In genomic region chr20:21074605-21075336, GRCh38 we compare ENCODE assay signal across 11 cellular contexts. TPM values are rescaled to one million over a fixed set of nuclear protein-coding genes. Genes with fewer than 3 reads are reported as not detected.
DNase-seq lines count a peak whose midpoint lies in the region; ATAC-seq, FAIRE-seq and TF ChIP-seq lines count a peak whose summit lies in the region.
"Had no signal": no experiment of that assay in that cellular context is flagged by ENCODE, and none has a peak within 500 bp of the region (broad histone marks: within the 10 kb centered on the region; RNA-seq: fewer than 3 reads in every experiment).

No MANE protein-coding gene starts in this region.

- 62 to 70% methylated on average over 12 of the region's 12 CpGs for WGBS in pancreas, 2 donors

- no peak for TF ChIP-seq CTCF in Loucy (conservative IDR thresholded peaks at IDR 0.05; ENCODE audit: low read length)
- TF ChIP-seq CTCF in pancreas (IDR thresholded peaks at IDR 0.05): no peak

- H3K9me2 ChIP-seq in Loucy (replicated peaks; ENCODE audit: low read depth, low read length): no peaks in the 10 kb centered on the region

- H3K27me3 ChIP-seq in Loucy (ENCODE audit: insufficient read depth, low read length, poor library complexity, severe bottlenecking) (no peaks in the 10 kb centered on the region), pancreas (no peaks in the 10 kb centered on the region)
- H3K27me3 ChIP-seq: cardiac muscle cell had no signal

- DNase-seq in SHP77 (lab: John Stamatoyannopoulos, UW): peak; percentile 9 to 33
- DNase-seq in SHP77 treated with DMSO at 0.1 percent for 48 hours (lab: John Stamatoyannopoulos, UW): no peak
- DNase-seq in renal cortical epithelial cell (ENCODE audit: low read depth): peak; percentile 66
- no peak for DNase-seq in NCI-H2107 (lab: John Stamatoyannopoulos, UW)
- no peak for DNase-seq in NCI-H187 (lab: John Stamatoyannopoulos, UW)
- no peak for DNase-seq in pancreas
- DNase-seq: kidney glomerular epithelial cell had no signal

- H3K4me1 ChIP-seq in Loucy (ENCODE audit: insufficient read depth, low read length, poor library complexity, severe bottlenecking): peaks cover 29% of the 10 kb centered on the region
- no peaks in the 10 kb centered on the region for H3K4me1 ChIP-seq in pancreas
- H3K4me1 ChIP-seq: A549 had no signal

- no peaks in the 10 kb centered on the region for H3K9me3 ChIP-seq in Loucy (ENCODE audit: insufficient read depth, low read depth, low read length)
- no peaks in the 10 kb centered on the region for H3K9me3 ChIP-seq in pancreas
- H3K9me3 ChIP-seq: A549 had no signal

- H4K20me1 ChIP-seq in Loucy (ENCODE audit: insufficient read depth, low read length, poor library complexity, severe bottlenecking): no peaks in the 10 kb centered on the region

- H2AFZ ChIP-seq in Loucy (ENCODE audit: low read length): no peak overlapping the region

- H3K36me3 ChIP-seq in Loucy (ENCODE audit: insufficient read depth, low read length) (no peaks in the 10 kb centered on the region), pancreas (no peaks in the 10 kb centered on the region)
- H3K36me3 ChIP-seq: cardiac muscle cell had no signal

- H3K4me2 ChIP-seq in Loucy (ENCODE audit: low read depth, low read length, poor library complexity, severe bottlenecking): peak overlapping the region; percentile 48
- H3K4me2 ChIP-seq: A549 had no signal

- H3K4me3 ChIP-seq in Loucy (ENCODE audit: low read length, poor library complexity, severe bottlenecking): no peak overlapping the region
- H3K4me3 ChIP-seq in pancreas: no peak overlapping the region
- H3K4me3 ChIP-seq: A549, cardiac muscle cell had no signal

- H3K9ac ChIP-seq in Loucy (ENCODE audit: low read depth, low read length, poor library complexity, severe bottlenecking): no peak overlapping the region

- H3K27ac ChIP-seq in pancreas: no peak overlapping the region
- H3K27ac ChIP-seq: A549, cardiac muscle cell had no signal

- no peak for FAIRE-seq in pancreas (lab: Jason Lieb, UNC)
- FAIRE-seq: A549 had no signal

- ATAC-seq in HG02678 (IDR thresholded peaks at IDR 0.05; ENCODE audit: unreplicated experiment) (peak; percentile 94), pancreas (no peak)

- H3F3A ChIP-seq in Loucy (ENCODE audit: low read depth): no peaks in the 10 kb centered on the region

- intact Hi-C loops in pancreas (cut with DNase I): no loop called here

- H3K79me2 ChIP-seq in Loucy (ENCODE audit: insufficient read depth, low read length): no peaks in the 10 kb centered on the region

RNA-seq across cellular contexts. Expression of gene LINC00237, which starts 31.4 kb away (rescaled TPM):
- not detected in 2 replicates for total RNA-seq in renal cortical epithelial cell
- not detected for total RNA-seq in pancreas
- under 1 TPM in 1 of 2 donors, not detected in 1; 0.92 TPM for polyA plus RNA-seq in pancreas
- total RNA-seq: cardiac muscle cell had no signal
- polyA plus RNA-seq: A549, cardiac muscle cell had no signal

RNA-seq across cellular contexts. Expression of gene KIZ, which starts 51.1 kb away (rescaled TPM):
- total RNA-seq in renal cortical epithelial cell: 3.3 and 20.4 TPM in 2 replicates
- total RNA-seq in pancreas: 10 to 100 TPM in 5 of 6 donors, 1 to 10 TPM in 1; 8.5 to 28.7 (median 22.8) TPM
- 10 to 100 TPM; 16.1 to 16.8 TPM for polyA plus RNA-seq in pancreas

Comparison
In these comparisons a context has a peak if more than half of its experiments do, and no peak if none do; other contexts are left out.
1. DNase-seq: peak in SHP77 (2 of 2) and renal cortical epithelial cell (single experiment); none in SHP77 treated with DMSO at 0.1 percent for 48 hours (single experiment), NCI-H2107 (single experiment), NCI-H187 (0 of 2) and pancreas (0 of 6).